Comparison of ENCODE assay signal across 11 cellular contexts in genomic region chr4:107760281-107760947, GRCh38. TPM values are rescaled to one million over a fixed set of nuclear protein-coding genes. Genes with fewer than 3 reads are reported as not detected.
A peak's percentile ranks its signal among the peaks of the same experiment; 100 is the strongest.
DNase-seq lines count a peak whose midpoint lies in the region; ATAC-seq and TF ChIP-seq lines count a peak whose summit lies in the region.
"Had no signal": no experiment of that assay in that cellular context is flagged by ENCODE, and none has a peak within 500 bp of the region (broad histone marks: within the 10 kb centered on the region; RNA-seq: fewer than 3 reads in every experiment).

No MANE protein-coding gene starts in this region.

- no peak overlapping the region for H2BK20ac ChIP-seq in H9 (ENCODE audit: low read depth, low read length, poor library complexity, severe bottlenecking)

- H3K9ac ChIP-seq in H9 (ENCODE audit: extremely low read depth, insufficient read length, low read length) = no peak overlapping the region
- no peak overlapping the region for H3K9ac ChIP-seq in fibroblast of lung (ENCODE audit: insufficient read depth, low read length)

- no CpG with 5 or more reads among the region's 10 CpGs for WGBS in H9 (ENCODE audit: extremely low coverage, insufficient read length, low lambda C conversion rate)

- H3K79me1 ChIP-seq in H9 (ENCODE audit: insufficient read depth, low read depth, low read length, poor library complexity, severe bottlenecking) = no peaks in the 10 kb centered on the region

- no peak overlapping the region for H3K56ac ChIP-seq in H9 (ENCODE audit: insufficient read length, low read depth, low read length)

- H4K5ac ChIP-seq in H9 (ENCODE audit: insufficient read length, low read depth, low read length) = no peak overlapping the region

- peak; percentile 90 for ATAC-seq in Panc1
- ATAC-seq in GM21786 (IDR thresholded peaks at IDR 0.05; ENCODE audit: unreplicated experiment) = no peak
- ATAC-seq: gastroesophageal sphincter; stimulated activated naive B cell treated with anti-CD40 and anti-IgM and Interleukin-4, amounts not matched to agents 10 μg/mL and 1 μg/mL and 100 μg/mL, for 72 hours had no signal

- intact Hi-C loops in Panc1 (cut with micrococcal nuclease; ENCODE audit: unreplicated experiment) = loop anchor here (1.0 kb wide), 1 partner anchor 153 kb away; no protein-coding TSS in a partner anchor

- POLR2A ChIA-PET in Panc1 (lab: Charles Lee) = no interaction called here

- H3K27ac Mint-ChIP-seq in H9 (no peak overlapping the region), osteocyte (ENCODE audit: unreplicated experiment) (no peak overlapping the region)
- H3K27ac Mint-ChIP-seq: stimulated activated naive B cell treated with anti-CD40 and anti-IgM and Interleukin-4, amounts not matched to agents 10 μg/mL and 1 μg/mL and 100 μg/mL, for 72 hours had no signal

- no peak overlapping the region for H4K91ac ChIP-seq in H9 (ENCODE audit: insufficient read length, low read depth, low read length)

- peak; percentile 44; the same call in 2 of the 3 replicates for TF ChIP-seq CTCF in H9 (conservative IDR thresholded peaks at IDR 0.05)
- TF ChIP-seq CTCF in Panc1 (IDR thresholded peaks at IDR 0.05) = peak; percentile 73
- TF ChIP-seq CTCF in fibroblast of lung (conservative IDR thresholded peaks at IDR 0.05 in 1 of 2, IDR thresholded peaks at IDR 0.05 in 1 of 2; ENCODE audit: low read depth in 1 of 2, low read length in 2 of 2) = peak; percentile 17 to 24
- TF ChIP-seq CTCF in osteocyte (IDR thresholded peaks at IDR 0.05) = peak; percentile 42

- CTCF ChIA-PET in Panc1 (lab: Charles Lee) = no interaction called here

- H3K36me3 Mint-ChIP-seq in H9 (ENCODE audit: insufficient read depth in 1 of 3, low read depth in 3 of 3) = peaks cover 7 to 20% (median 9%) of the 10 kb centered on the region in 3 experiments
- H3K36me3 Mint-ChIP-seq in osteocyte (ENCODE audit: unreplicated experiment) = no peaks in the 10 kb centered on the region

- H3K9me3 ChIP-seq in H9 (ENCODE audit: control insufficient read depth, low read depth, low read length) (no peaks in the 10 kb centered on the region), Panc1 (ENCODE audit: control insufficient read depth, insufficient read depth, low read depth, low read length) (no peaks in the 10 kb centered on the region), fibroblast of lung (ENCODE audit: control insufficient read depth, insufficient read depth, low read depth, low read length) (no peaks in the 10 kb centered on the region), MG63 (no peaks in the 10 kb centered on the region)
- H3K9me3 ChIP-seq: gastroesophageal sphincter had no signal

- H2AK5ac ChIP-seq in H9 (ENCODE audit: insufficient read length, low read length) = no peak overlapping the region

- no peaks in the 10 kb centered on the region for H3K27me3 Mint-ChIP-seq in H9 (ENCODE audit: low read depth)
- peaks cover 45% of the 10 kb centered on the region for H3K27me3 Mint-ChIP-seq in osteocyte (ENCODE audit: unreplicated experiment)

- no peaks in the 10 kb centered on the region for H3K23me2 ChIP-seq in H9 (ENCODE audit: insufficient read length, low read depth, low read length, poor library complexity, severe bottlenecking)

- H3K9me3 Mint-ChIP-seq in H9 (peaks cover 19% of the 10 kb centered on the region in 2 experiments), osteocyte (ENCODE audit: unreplicated experiment) (no peaks in the 10 kb centered on the region)
- H3K9me3 Mint-ChIP-seq: stimulated activated naive B cell treated with anti-CD40 and anti-IgM and Interleukin-4, amounts not matched to agents 10 μg/mL and 1 μg/mL and 100 μg/mL, for 72 hours had no signal

- H3K27ac ChIP-seq in H9 (ENCODE audit: insufficient read length, low read depth, low read length) = no peak overlapping the region
- no peak overlapping the region for H3K27ac ChIP-seq in Panc1 (ENCODE audit: low read length)
- H3K27ac ChIP-seq in fibroblast of lung (ENCODE audit: insufficient read depth, low read length) = no peak overlapping the region
- H3K27ac ChIP-seq: gastroesophageal sphincter had no signal

- H3K4me2 ChIP-seq in H9 (ENCODE audit: insufficient read depth, insufficient read length, low read length) (no peak overlapping the region), fibroblast of lung (ENCODE audit: extremely low read depth, insufficient read depth, low read length) (no peak overlapping the region)

- H3K4me1 Mint-ChIP-seq in H9 = peaks cover 18% of the 10 kb centered on the region in 2 experiments
- H3K4me1 Mint-ChIP-seq in osteocyte (ENCODE audit: unreplicated experiment) = peaks cover 6% of the 10 kb centered on the region

- H4K20me1 ChIP-seq in H9 (ENCODE audit: control insufficient read depth, insufficient read depth, insufficient read length) = no peaks in the 10 kb centered on the region
- no peaks in the 10 kb centered on the region for H4K20me1 ChIP-seq in fibroblast of lung (ENCODE audit: control insufficient read depth, extremely low read depth, insufficient read depth, low read length)

- no peak for DNase-seq in H9
- DNase-seq in Panc1 (ENCODE audit: low read depth, low spot score) = no peak
- peak in 1 of 2 donors; percentile 27 for DNase-seq in fibroblast of lung (ENCODE audit: low read depth in 2 of 2)
- DNase-seq in osteocyte (ENCODE audit: extremely low spot score, unreplicated experiment) = no peak
- no peak for DNase-seq in retina
- no peak for DNase-seq in MG63
- DNase-seq in NCI-H526 treated with DMSO at 0.1 percent for 48 hours (lab: John Stamatoyannopoulos, UW) = no peak
- DNase-seq: stimulated activated naive B cell treated with anti-CD40 and anti-IgM and Interleukin-4, amounts not matched to agents 10 μg/mL and 1 μg/mL and 100 μg/mL, for 72 hours; T1000 had no signal

- H3K4me1 ChIP-seq in H9 (ENCODE audit: insufficient read depth, low read length) (peaks cover 5% of the 10 kb centered on the region; the same call in 1 of the 2 replicates), Panc1 (ENCODE audit: control insufficient read depth, insufficient read depth, low read length) (no peaks in the 10 kb centered on the region), fibroblast of lung (ENCODE audit: control insufficient read depth, extremely low read depth, insufficient read depth, low read length) (no peaks in the 10 kb centered on the region)
- H3K4me1 ChIP-seq: gastroesophageal sphincter had no signal

- H3K14ac ChIP-seq in H9 (ENCODE audit: insufficient read depth, low read length) = no peak overlapping the region

- H2BK15ac ChIP-seq in H9 (ENCODE audit: low read depth, low read length) = no peak overlapping the region

- H3K36me3 ChIP-seq in Panc1 (ENCODE audit: control insufficient read depth, insufficient read depth, low read length) (no peaks in the 10 kb centered on the region), fibroblast of lung (ENCODE audit: control insufficient read depth, insufficient read depth, low read length) (no peaks in the 10 kb centered on the region), MG63 (no peaks in the 10 kb centered on the region)
- H3K36me3 ChIP-seq: gastroesophageal sphincter had no signal

- H3T11ph ChIP-seq in H9 (ENCODE audit: low read length) = no peak overlapping the region

- H2BK120ac ChIP-seq in H9 (ENCODE audit: low read depth, low read length, poor library complexity, severe bottlenecking) = no peak overlapping the region

- no peak overlapping the region for H3K23ac ChIP-seq in H9 (ENCODE audit: insufficient read length, low read depth, low read length)

- no peak overlapping the region for H2BK12ac ChIP-seq in H9 (ENCODE audit: insufficient read length, low read depth, low read length)

- H3K27me3 ChIP-seq in H9 (ENCODE audit: insufficient read depth, low read length) (no peaks in the 10 kb centered on the region), Panc1 (ENCODE audit: control insufficient read depth, insufficient read depth, low read length) (no peaks in the 10 kb centered on the region), fibroblast of lung (ENCODE audit: control insufficient read depth, insufficient read depth, low read length) (no peaks in the 10 kb centered on the region), MG63 (no peaks in the 10 kb centered on the region)
- H3K27me3 ChIP-seq: gastroesophageal sphincter had no signal

- H3K18ac ChIP-seq in H9 (ENCODE audit: insufficient read length, low read depth, low read length) = no peak overlapping the region

- in situ Hi-C loops in Panc1 (cut with HindIII; ENCODE audit: low pct_unique_long_range_greater_than_20kb, low sequenced_read_pairs) = no loop called here

- H3K4me3 Mint-ChIP-seq in H9 = no peak overlapping the region
- no peak overlapping the region for H3K4me3 Mint-ChIP-seq in osteocyte (ENCODE audit: unreplicated experiment)
- H3K4me3 Mint-ChIP-seq: stimulated activated naive B cell treated with anti-CD40 and anti-IgM and Interleukin-4, amounts not matched to agents 10 μg/mL and 1 μg/mL and 100 μg/mL, for 72 hours had no signal

- BruUV-seq in Panc1 (replicated peaks; lab: Mats Ljungman, UMichigan) = no TSS peak

- no peak overlapping the region for H4K8ac ChIP-seq in H9 (replicated peaks; ENCODE audit: insufficient read length, low read depth, low read length)

- H3K79me2 ChIP-seq in H9 (ENCODE audit: insufficient read depth, low read length) (no peaks in the 10 kb centered on the region), fibroblast of lung (ENCODE audit: control insufficient read depth, insufficient read depth, low read length) (no peaks in the 10 kb centered on the region)

- H2AFZ ChIP-seq in H9 (ENCODE audit: low read length) (no peak overlapping the region), fibroblast of lung (ENCODE audit: low read length) (no peak overlapping the region)

- H2BK5ac ChIP-seq in H9 (ENCODE audit: insufficient read length, low read length) = no peak overlapping the region

- no peak overlapping the region for H3K4ac ChIP-seq in H9 (ENCODE audit: low read depth, low read length)

- H3K4me3 ChIP-seq in Panc1 (ENCODE audit: low read depth in 2 of 2, low read length in 2 of 2) = no peak overlapping the region
- H3K4me3 ChIP-seq in fibroblast of lung (replicated peaks in 1 of 4; ENCODE audit: control extremely low read depth in 1 of 4, insufficient read depth in 1 of 4, low read depth in 3 of 4, low read length in 4 of 4) = no peak overlapping the region
- no peak overlapping the region for H3K4me3 ChIP-seq in MG63
- H3K4me3 ChIP-seq: gastroesophageal sphincter had no signal

RNA-seq across cellular contexts. Expression of gene PAPSS1, which starts 40.4 kb away (rescaled TPM):
- total RNA-seq in H9 (2021) = 83.6 and 86.3 TPM in 2 replicates
- 28.1 TPM for total RNA-seq in Panc1 (2021; ENCODE audit: unreplicated experiment)
- polyA plus RNA-seq in Panc1 (2012; ENCODE audit: insufficient read length) = 33.9 TPM
- total RNA-seq in fibroblast of lung = 44.9 and 59.9 TPM in 2 replicates
- 70.3 and 93.6 TPM in 2 replicates for polyA plus RNA-seq in fibroblast of lung
- polyA plus RNA-seq in fibroblast of lung (2012) = 40.1 and 56.1 TPM in 2 replicates
- polyA minus RNA-seq in fibroblast of lung (ENCODE audit: low replicate concordance) = 34.7 and 36.5 TPM in 2 replicates
- 79.5 and 82.6 TPM in 2 replicates for total RNA-seq in osteocyte
- total RNA-seq in MG63 (2014; rRNA removed; shearing (Covaris generic); ENCODE audit: low replicate concordance) = 12.3 and 12.6 TPM in 2 replicates

Comparison
In these comparisons a context has a peak if more than half of its experiments do, and no peak if none do; other contexts are left out.
1. CTCF ChIP-seq: peak in every context shown above with its lines; median percentile 73 in Panc1; 44 in H9; 42 in osteocyte; 20 in fibroblast of lung.